ENCODE assay signal across 12 cellular contexts in genomic region chr20:64234291-64234791, GRCh38.
"Had no signal": no experiment of that assay in that cellular context is flagged by ENCODE, and none has a peak within 500 bp of the region (broad histone marks: within the 10 kb centered on the region; RNA-seq: fewer than 3 reads in every experiment).

No MANE protein-coding gene starts in this region.

- H3K9me3 ChIP-seq: ascending aorta, gastrocnemius medialis, left lung had no signal

- H3K4me1 ChIP-seq: ascending aorta, left lung had no signal

- DNase-seq: activated CD4-positive, CD25-positive, alpha-beta regulatory T cell treated with anti-CD3 and anti-CD28 coated beads, Interleukin-2, amount 50 U/mL, for 72 hours; activated naive CD4-positive, alpha-beta T cell; erythroblast; left lung; stimulated activated CD4-positive, alpha-beta T cell treated with anti-CD3 and anti-CD28 coated beads, Interleukin-12 subunit alpha, Interleukin-12 subunit beta, amount 100 ng/mL, for 4 hours; stimulated activated CD4-positive, alpha-beta T cell treated with anti-CD3 and anti-CD28 coated beads, Interleukin-2, amount 100 ng/mL, for 24 hours; T-cell; T1000 had no signal

- H3K36me3 Mint-ChIP-seq: T-cell had no signal

- ATAC-seq: left lung, T-cell had no signal

- H3K4me3 ChIP-seq: ascending aorta, dorsolateral prefrontal cortex, gastrocnemius medialis, left lung had no signal

- H3K27me3 ChIP-seq: ascending aorta, dorsolateral prefrontal cortex, gastrocnemius medialis, left lung had no signal

- H3K36me3 ChIP-seq: ascending aorta, gastrocnemius medialis, left lung had no signal

- H3K27me3 Mint-ChIP-seq: T-cell had no signal

- H3K4me3 Mint-ChIP-seq: activated T-helper 1 cell treated with anti-CD3 and anti-CD28 coated beads, Interleukin-12 subunit alpha, Interleukin-12 subunit beta, Interleukin-2, Interleukin-4 antibody, amounts not matched to agents 30 ng/mL and 10 ng/mL and 1 ng/mL, durations not matched to agents 14 hours and 24 hours and 36 hours; T-cell had no signal

- H3K9me3 Mint-ChIP-seq: activated T-helper 1 cell treated with anti-CD3 and anti-CD28 coated beads, Interleukin-12 subunit alpha, Interleukin-12 subunit beta, Interleukin-2, Interleukin-4 antibody, amounts not matched to agents 30 ng/mL and 10 ng/mL and 1 ng/mL, durations not matched to agents 14 hours and 24 hours and 36 hours; T-cell had no signal

- H3K27ac ChIP-seq: ascending aorta, left lung had no signal

- H3K27ac Mint-ChIP-seq: activated T-helper 1 cell treated with anti-CD3 and anti-CD28 coated beads, Interleukin-12 subunit alpha, Interleukin-12 subunit beta, Interleukin-2, Interleukin-4 antibody, amounts not matched to agents 30 ng/mL and 10 ng/mL and 1 ng/mL, durations not matched to agents 14 hours and 24 hours and 36 hours had no signal
